Comparison of ENCODE assay signal across 8 cellular contexts in genomic region chr1:149673256-149673909, GRCh38.
DNase-seq lines count a peak whose midpoint lies in the region; ATAC-seq, FAIRE-seq and TF ChIP-seq lines count a peak whose summit lies in the region.
"Not testable (repeated sequence)": the region's sequence is repeated elsewhere in the genome, so short reads cannot be mapped to it uniquely, and the experiment has no call there.

No MANE protein-coding gene starts in this region.

- H3K4me3 ChIP-seq in astrocyte (ENCODE audit: insufficient read depth, low read depth, low read length); astrocyte of the spinal cord (ENCODE audit: low read depth, low read length); epithelial cell of esophagus (ENCODE audit: low read length); fibroblast of pulmonary artery (replicated peaks; ENCODE audit: low read depth, low read length); pancreas; testis: not testable (repeated sequence)

- not testable (repeated sequence) for H3K9me3 Mint-ChIP-seq in astrocyte (ENCODE audit: unreplicated experiment)

- not testable (repeated sequence) for H3K27me3 Mint-ChIP-seq in astrocyte (ENCODE audit: low read depth, unreplicated experiment)

- in situ Hi-C loops in astrocyte of the spinal cord (cut with HindIII; ENCODE audit: low sequenced_read_pairs): not testable (repeated sequence)

- TF ChIP-seq CTCF in astrocyte (IDR thresholded peaks at IDR 0.05; ENCODE audit: insufficient read depth, low read depth, low read length); astrocyte of the spinal cord (IDR thresholded peaks at IDR 0.05; ENCODE audit: low read depth, low read length); epithelial cell of esophagus (IDR thresholded peaks at IDR 0.05; ENCODE audit: insufficient read depth, low read depth, low read length, missing control alignments); fibroblast of pulmonary artery (IDR thresholded peaks at IDR 0.05; ENCODE audit: low read length, missing control alignments); pancreas (IDR thresholded peaks at IDR 0.05); testis (IDR thresholded peaks at IDR 0.05): not testable (repeated sequence)

- H3K4me1 ChIP-seq in astrocyte (ENCODE audit: insufficient read depth, low read length); pancreas; testis: not testable (repeated sequence)

- peak; percentile 1 for DNase-seq in astrocyte (ENCODE audit: low read depth)
- peak; percentile 44 for DNase-seq in astrocyte of the spinal cord (ENCODE audit: low read depth, low spot score)
- DNase-seq in epithelial cell of esophagus (ENCODE audit: low read depth): peak; percentile 19
- DNase-seq in fibroblast of pulmonary artery (ENCODE audit: low read depth): peak; percentile 32
- DNase-seq in left lobe of liver (ENCODE audit: low spot score): not testable (repeated sequence)
- DNase-seq in midbrain (lab: John Stamatoyannopoulos, UW): peak; percentile 3
- peak in 4 of 6 donors; percentile 4 to 34 (median 23) for DNase-seq in pancreas
- DNase-seq in testis: peak; percentile 43

- H3K9ac ChIP-seq in astrocyte (ENCODE audit: low read length): not testable (repeated sequence)

- intact Hi-C loops in pancreas (cut with DNase I); testis (cut with DNase I; ENCODE audit: low total_unique reads): not testable (repeated sequence)

- not testable (repeated sequence) for H3K27me3 ChIP-seq in astrocyte (ENCODE audit: insufficient read depth, low read length); pancreas; testis

- TF ChIP-seq POLR2A in testis (IDR thresholded peaks at IDR 0.05): not testable (repeated sequence)

- H3K4me3 Mint-ChIP-seq in astrocyte (ENCODE audit: unreplicated experiment): not testable (repeated sequence)

- H3K9me3 ChIP-seq in astrocyte (ENCODE audit: insufficient read depth, low read depth, low read length); pancreas; testis: not testable (repeated sequence)

- not testable (repeated sequence) for H3K4me2 ChIP-seq in astrocyte (ENCODE audit: low read length)

- not testable (repeated sequence) for H3K79me2 ChIP-seq in astrocyte (ENCODE audit: insufficient read depth, low read length)

- not testable (repeated sequence) for H3K36me3 ChIP-seq in astrocyte (ENCODE audit: insufficient read depth, low read length); pancreas; testis (ENCODE audit: low read depth, missing control alignments)

- WGBS in pancreas, 2 donors: 29 to 40% methylated on average over 4 of the region's 4 CpGs
- WGBS in testis, 2 donors: 32 to 58% methylated on average over 3 to 4 of the region's 4 CpGs

- H4K20me1 ChIP-seq in astrocyte (ENCODE audit: insufficient read depth, low read length): not testable (repeated sequence)

- H3K36me3 Mint-ChIP-seq in astrocyte (ENCODE audit: low read depth, unreplicated experiment): not testable (repeated sequence)

- not testable (repeated sequence) for H2AFZ ChIP-seq in astrocyte (ENCODE audit: low read depth, low read length)

- not testable (repeated sequence) for H3K27ac Mint-ChIP-seq in astrocyte (ENCODE audit: unreplicated experiment)

- FAIRE-seq in astrocyte (lab: Jason Lieb, UNC); pancreas (lab: Jason Lieb, UNC): not testable (repeated sequence)

- ATAC-seq in left lobe of liver (peak; percentile 82), pancreas (peak; percentile 50 to 86 (median 65))

- H3K4me1 Mint-ChIP-seq in astrocyte (ENCODE audit: low read depth, unreplicated experiment): not testable (repeated sequence)

- H3K27ac ChIP-seq in astrocyte (ENCODE audit: low read depth, low read length); pancreas; testis: not testable (repeated sequence)
